In genomic region chr1:204384636-204385354, GRCh38 we compare ENCODE assay signal across 1 cellular context.
TF ChIP-seq lines count a peak whose summit lies in the region.

No MANE protein-coding gene starts in this region.

TF ChIP-seq in HepG2, 621 proteins besides CTCF, POLR2A, EP300 and RAD21 (continued from another document):
- no peak for TF ChIP-seq THAP9 (CRISPR knock-in tag; IDR thresholded peaks at IDR 0.05; ENCODE audit: borderline replicate concordance)
- no peak for TF ChIP-seq NCOA2 (CRISPR knock-in tag; IDR thresholded peaks at IDR 0.05)
- TF ChIP-seq ZNF790 (CRISPR knock-in tag; IDR thresholded peaks at IDR 0.05; ENCODE audit: borderline replicate concordance): no peak
- TF ChIP-seq, protein P1, sequence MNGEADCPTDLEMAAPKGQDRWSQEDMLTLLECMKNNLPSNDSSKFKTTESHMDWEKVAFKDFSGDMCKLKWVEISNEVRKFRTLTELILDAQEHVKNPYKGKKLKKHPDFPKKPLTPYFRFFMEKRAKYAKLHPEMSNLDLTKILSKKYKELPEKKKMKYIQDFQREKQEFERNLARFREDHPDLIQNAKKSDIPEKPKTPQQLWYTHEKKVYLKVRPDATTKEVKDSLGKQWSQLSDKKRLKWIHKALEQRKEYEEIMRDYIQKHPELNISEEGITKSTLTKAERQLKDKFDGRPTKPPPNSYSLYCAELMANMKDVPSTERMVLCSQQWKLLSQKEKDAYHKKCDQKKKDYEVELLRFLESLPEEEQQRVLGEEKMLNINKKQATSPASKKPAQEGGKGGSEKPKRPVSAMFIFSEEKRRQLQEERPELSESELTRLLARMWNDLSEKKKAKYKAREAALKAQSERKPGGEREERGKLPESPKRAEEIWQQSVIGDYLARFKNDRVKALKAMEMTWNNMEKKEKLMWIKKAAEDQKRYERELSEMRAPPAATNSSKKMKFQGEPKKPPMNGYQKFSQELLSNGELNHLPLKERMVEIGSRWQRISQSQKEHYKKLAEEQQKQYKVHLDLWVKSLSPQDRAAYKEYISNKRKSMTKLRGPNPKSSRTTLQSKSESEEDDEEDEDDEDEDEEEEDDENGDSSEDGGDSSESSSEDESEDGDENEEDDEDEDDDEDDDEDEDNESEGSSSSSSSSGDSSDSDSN (CRISPR knock-in tag; IDR thresholded peaks at IDR 0.05): no peak
- no peak for TF ChIP-seq SETDB1 (CRISPR knock-in tag; IDR thresholded peaks at IDR 0.05; ENCODE audit: borderline replicate concordance)
- no peak for TF ChIP-seq ZNF10 (CRISPR knock-in tag; IDR thresholded peaks at IDR 0.05; ENCODE audit: borderline replicate concordance, low read depth)
- no peak for TF ChIP-seq TCF7L2 (IDR thresholded peaks at IDR 0.05; ENCODE audit: low read depth, low read length)
- TF ChIP-seq ZNF12 (CRISPR knock-in tag; IDR thresholded peaks at IDR 0.05): no peak
TF ChIP-seq in HepG2: peak in this region for 0.
